29 cellular contexts compared by ENCODE assay signal in genomic region chr17:46948544-46948943, GRCh38. TPM values are rescaled to one million over a fixed set of nuclear protein-coding genes. Genes with fewer than 3 reads are reported as not detected.
"Had no signal": no experiment of that assay in that cellular context is flagged by ENCODE, and none has a peak within 500 bp of the region (broad histone marks: within the 10 kb centered on the region; RNA-seq: fewer than 3 reads in every experiment).

No MANE protein-coding gene starts in this region.

- ATAC-seq: foreskin keratinocyte; gastroesophageal sphincter; heart left ventricle; left cardiac atrium; left lung; naive thymus-derived CD8-positive, alpha-beta T cell; psoas muscle; right cardiac atrium; stimulated activated memory B cell treated with anti-CD40 and anti-IgM and Interleukin-4, amounts not matched to agents 10 μg/mL and 1 μg/mL and 100 μg/mL, for 72 hours; stimulated activated naive CD8-positive, alpha-beta T cell treated with anti-CD3 and anti-CD28 coated beads, Interleukin-15, Interleukin-2, amounts not matched to agents 100 U/mL and 50 U/mL, for 24 hours had no signal

- DNase-seq: cortex of kidney; effector CD4-positive, alpha-beta T cell; endodermal cell; foreskin keratinocyte; heart left ventricle; left cardiac atrium; left lung; mesenchymal stem cell; midbrain; naive thymus-derived CD8-positive, alpha-beta T cell; nephron progenitor cell; nucleus accumbens; psoas muscle; right cardiac atrium; spleen; stimulated activated CD4-positive, alpha-beta T cell treated with anti-CD3 and anti-CD28 coated beads, Interleukin-4, amount 100 ng/mL, for 4 hours; stimulated activated naive CD8-positive, alpha-beta T cell treated with anti-CD3 and anti-CD28 coated beads, Interleukin-15, Interleukin-2, amounts not matched to agents 100 U/mL and 50 U/mL, for 24 hours; testis; tibial artery had no signal

RNA-seq across cellular contexts. Expression of gene RPRML, which starts 30.5 kb away (rescaled TPM):
- total RNA-seq: dermis microvascular lymphatic vessel endothelial cell; fibroblast of lung; foreskin keratinocyte; hepatocyte; kidney epithelial cell; left cardiac atrium; left lung; lung microvascular endothelial cell; naive thymus-derived CD8-positive, alpha-beta T cell; osteocyte; renal cortical epithelial cell; right cardiac atrium; spleen; testis; urinary bladder had no signal
- polyA plus RNA-seq: fibroblast of lung; foreskin keratinocyte; hepatocyte; naive thymus-derived CD8-positive, alpha-beta T cell; right cardiac atrium; spleen; urinary bladder had no signal
